ENCODE assay signal across 9 cellular contexts in the genomic region with DNA sequence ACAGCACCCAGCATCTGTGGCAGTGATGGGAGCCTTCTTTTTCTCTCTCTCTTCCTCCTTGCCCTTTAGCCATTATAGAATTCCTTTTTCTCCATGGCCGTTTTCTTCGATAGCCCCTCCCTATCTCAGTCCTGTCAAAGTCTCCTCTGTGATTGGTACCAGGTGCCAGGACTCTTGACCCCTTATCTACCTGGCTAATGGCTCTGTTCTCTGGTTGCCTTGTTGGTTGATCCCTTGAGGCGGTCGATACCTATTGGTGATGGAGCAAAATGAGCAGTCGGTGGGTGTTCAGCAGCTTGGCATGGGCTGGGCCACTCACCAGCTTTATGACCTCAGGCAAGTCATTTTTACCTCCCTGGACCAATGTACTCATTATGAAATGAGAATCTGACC. TPM values are rescaled to one million over a fixed set of nuclear protein-coding genes. Genes with fewer than 3 reads are reported as not detected.
A peak's percentile ranks its signal among the peaks of the same experiment; 100 is the strongest.
DNase-seq lines count a peak whose midpoint lies in the region; ATAC-seq and TF ChIP-seq lines count a peak whose summit lies in the region.
"Had no signal": no experiment of that assay in that cellular context is flagged by ENCODE, and none has a peak within 500 bp of the region (broad histone marks: within the 10 kb centered on the region; RNA-seq: fewer than 3 reads in every experiment).

No MANE protein-coding gene starts in this region.

- WGBS in smooth muscle cell (ENCODE audit: low lambda C conversion rate): 51% methylated on average over 5 of the region's 5 CpGs

- H3K27me3 ChIP-seq in foreskin keratinocyte (peaks cover 23% of the 10 kb centered on the region), smooth muscle cell (ENCODE audit: low read depth) (no peaks in the 10 kb centered on the region)

- peak overlapping the region; percentile 97 for H3K4me2 ChIP-seq in smooth muscle cell

- ATAC-seq in T-helper 17 cell (no peak), foreskin keratinocyte (no peak), GM21423 (IDR thresholded peaks at IDR 0.05; ENCODE audit: unreplicated experiment) (no peak)

- H3K27ac Mint-ChIP-seq in activated T-cell treated with anti-CD3 and anti-CD28 coated beads, Interleukin-2, amount 50 U/mL, for 24 hours: peak overlapping the region; percentile 53
- H3K27ac Mint-ChIP-seq in T-helper 17 cell: no peak overlapping the region

- H3K9ac ChIP-seq in smooth muscle cell (ENCODE audit: low read depth): peak overlapping the region; percentile 100

- H3K36me3 Mint-ChIP-seq in activated T-cell treated with anti-CD3 and anti-CD28 coated beads, Interleukin-2, amount 50 U/mL, for 24 hours (ENCODE audit: low read depth): peaks cover 38% of the 10 kb centered on the region
- H3K36me3 Mint-ChIP-seq in T-helper 17 cell (ENCODE audit: low read depth): no peaks in the 10 kb centered on the region

- TF ChIP-seq CTCF in foreskin keratinocyte (conservative IDR thresholded peaks at IDR 0.05): no peak
- no peak for TF ChIP-seq CTCF in smooth muscle cell (IDR thresholded peaks at IDR 0.05; ENCODE audit: borderline replicate concordance, insufficient read depth, poor library complexity, severe bottlenecking)

- H3K4me3 Mint-ChIP-seq in activated T-cell treated with anti-CD3 and anti-CD28 coated beads, Interleukin-2, amount 50 U/mL, for 24 hours: peak overlapping the region; percentile 89
- H3K4me3 Mint-ChIP-seq in T-helper 17 cell: peak overlapping the region; percentile 76

- no peaks in the 10 kb centered on the region for H3K9me3 Mint-ChIP-seq in activated T-cell treated with anti-CD3 and anti-CD28 coated beads, Interleukin-2, amount 50 U/mL, for 24 hours

- H3K27ac ChIP-seq in foreskin keratinocyte (no peak overlapping the region), smooth muscle cell (ENCODE audit: low read depth) (peak overlapping the region; percentile 96)
- H3K27ac ChIP-seq: epithelial cell of prostate had no signal

- H3K79me2 ChIP-seq in smooth muscle cell (ENCODE audit: low read depth): peaks cover 42% of the 10 kb centered on the region

- no peak for DNase-seq in activated T-cell treated with anti-CD3 and anti-CD28 coated beads, Interleukin-2, amount 50 U/mL, for 24 hours
- DNase-seq in activated T-cell treated with anti-CD3 and anti-CD28 coated beads, Interleukin-2, amount 50 U/mL, for 48 hours: no peak
- DNase-seq in T-helper 17 cell: no peak
- DNase-seq in foreskin keratinocyte: peak; percentile 7 to 34
- no peak for DNase-seq in smooth muscle cell (lab: John Stamatoyannopoulos, UW; ENCODE audit: unreplicated experiment)
- DNase-seq in NOMO-1 (lab: John Stamatoyannopoulos, UW; ENCODE audit: unreplicated experiment in 2 of 2): no peak
- DNase-seq in NCI-H446 (lab: John Stamatoyannopoulos, UW): no peak

- H3K4me3 ChIP-seq in smooth muscle cell: peak overlapping the region; percentile 97

- H3K4me1 Mint-ChIP-seq in activated T-cell treated with anti-CD3 and anti-CD28 coated beads, Interleukin-2, amount 50 U/mL, for 24 hours (ENCODE audit: low read depth): peaks cover 73% of the 10 kb centered on the region
- peaks cover 22% of the 10 kb centered on the region for H3K4me1 Mint-ChIP-seq in T-helper 17 cell

- H3K4me1 ChIP-seq in foreskin keratinocyte (peaks cover 10% of the 10 kb centered on the region), smooth muscle cell (ENCODE audit: low read depth) (peaks cover 27% of the 10 kb centered on the region)

- no peaks in the 10 kb centered on the region for H3K36me3 ChIP-seq in smooth muscle cell (ENCODE audit: low read depth)

- H3K27me3 Mint-ChIP-seq in activated T-cell treated with anti-CD3 and anti-CD28 coated beads, Interleukin-2, amount 50 U/mL, for 24 hours: peaks cover 34% of the 10 kb centered on the region
- peaks cover 45% of the 10 kb centered on the region for H3K27me3 Mint-ChIP-seq in T-helper 17 cell

- H3K9me3 ChIP-seq in T-helper 17 cell (ENCODE audit: control insufficient read depth, low read length, poor library complexity, severe bottlenecking) (no peaks in the 10 kb centered on the region), smooth muscle cell (replicated peaks; ENCODE audit: low read depth) (no peaks in the 10 kb centered on the region)

- H4K20me1 ChIP-seq in smooth muscle cell (ENCODE audit: low read depth): peaks cover 69% of the 10 kb centered on the region

- H3F3A ChIP-seq in smooth muscle cell (ENCODE audit: low read depth): peaks cover 39% of the 10 kb centered on the region

- H2AFZ ChIP-seq in smooth muscle cell (ENCODE audit: low read depth): no peak overlapping the region

RNA-seq across cellular contexts. Expression of a gene that starts 2.0 kb away (rescaled TPM):
- 10 to 100 TPM; 53.0 to 72.5 TPM for total RNA-seq in T-helper 17 cell
- total RNA-seq in foreskin keratinocyte: 3.3 and 5.4 TPM in 2 replicates
- polyA plus RNA-seq in foreskin keratinocyte: 3.3 and 4.8 TPM in 2 replicates
- total RNA-seq in smooth muscle cell: 229 and 231 TPM in 2 replicates
- polyA plus RNA-seq in smooth muscle cell: 152 and 268 TPM in 2 replicates

Comparison
In these comparisons a context has a peak if more than half of its experiments do, and no peak if none do; other contexts are left out.
1. DNase-seq: peak in foreskin keratinocyte (2 of 2); none in activated T-cell treated with anti-CD3 and anti-CD28 coated beads, Interleukin-2, amount 50 U/mL, for 24 hours (single experiment), activated T-cell treated with anti-CD3 and anti-CD28 coated beads, Interleukin-2, amount 50 U/mL, for 48 hours (0 of 2), T-helper 17 cell (0 of 3), smooth muscle cell (single experiment), NOMO-1 (0 of 2) and NCI-H446 (0 of 2).